In genomic region chr10:26987851-26988250, GRCh38 we compare ENCODE assay signal across 22 cellular contexts.
"Had no signal": no experiment of that assay in that cellular context is flagged by ENCODE, and none has a peak within 500 bp of the region (broad histone marks: within the 10 kb centered on the region; RNA-seq: fewer than 3 reads in every experiment).

No MANE protein-coding gene starts in this region.

- H3K4me3 Mint-ChIP-seq: immature natural killer cell; memory B cell; mesothelial cell of epicardium; natural killer cell; neural crest cell; stimulated activated effector memory CD8-positive, alpha-beta T cell treated with anti-CD3 and anti-CD28 coated beads, Interleukin-12 subunit alpha, Interleukin-12 subunit beta, amount 100 ng/mL, for 72 hours had no signal

- H3K4me3 ChIP-seq: esophagus squamous epithelium, left ventricle myocardium inferior, lower lobe of right lung, ovary, tibial artery, upper lobe of left lung, uterus had no signal

- DNase-seq: effector memory CD4-positive, alpha-beta T cell; esophagus squamous epithelium; immature natural killer cell; kidney; left cardiac atrium; left ventricle myocardium inferior; lower lobe of right lung; natural killer cell; ovary; right cardiac atrium; stimulated activated CD4-positive, alpha-beta T cell treated with anti-CD3 and anti-CD28 coated beads, Interleukin-4, amount 100 ng/mL, for 1 hour; stimulated activated CD8-positive, alpha-beta memory T cell treated with anti-CD3 and anti-CD28 coated beads, Interleukin-4, amount 100 ng/mL, for 48 hours; stimulated activated naive CD8-positive, alpha-beta T cell treated with anti-CD3 and anti-CD28 coated beads, Interleukin-15, Interleukin-2, amounts not matched to agents 100 U/mL and 50 U/mL, for 24 hours; tibial artery; upper lobe of left lung; uterus had no signal

- H3K36me3 ChIP-seq: esophagus squamous epithelium, left ventricle myocardium inferior, lower lobe of right lung, ovary, tibial artery, upper lobe of left lung, uterus had no signal

- H3K27me3 ChIP-seq: esophagus squamous epithelium, ovary, tibial artery, upper lobe of left lung, uterus had no signal

- H3K27me3 Mint-ChIP-seq: memory B cell, progenitor cell of endocrine pancreas had no signal

- H3K9me3 ChIP-seq: esophagus squamous epithelium, left ventricle myocardium inferior, lower lobe of right lung, ovary, tibial artery, upper lobe of left lung, uterus had no signal

- H3K27ac ChIP-seq: epithelial cell of prostate, esophagus squamous epithelium, left ventricle myocardium inferior, lower lobe of right lung, ovary, tibial artery, upper lobe of left lung, uterus had no signal

- H3K9me3 Mint-ChIP-seq: memory B cell; mesothelial cell of epicardium; natural killer cell; neural crest cell; stimulated activated effector memory CD8-positive, alpha-beta T cell treated with anti-CD3 and anti-CD28 coated beads, Interleukin-12 subunit alpha, Interleukin-12 subunit beta, amount 100 ng/mL, for 72 hours had no signal

- H3K4me1 Mint-ChIP-seq: immature natural killer cell; memory B cell; mesothelial cell of epicardium; natural killer cell; neural crest cell; stimulated activated effector memory CD8-positive, alpha-beta T cell treated with anti-CD3 and anti-CD28 coated beads, Interleukin-12 subunit alpha, Interleukin-12 subunit beta, amount 100 ng/mL, for 72 hours had no signal

- ATAC-seq: left cardiac atrium; lower lobe of right lung; natural killer cell; right cardiac atrium; stimulated activated effector memory CD8-positive, alpha-beta T cell treated with anti-CD3 and anti-CD28 coated beads, Interleukin-12 subunit alpha, Interleukin-12 subunit beta, amount 100 ng/mL, for 72 hours; stimulated activated naive CD8-positive, alpha-beta T cell treated with anti-CD3 and anti-CD28 coated beads, Interleukin-15, Interleukin-2, amounts not matched to agents 100 U/mL and 50 U/mL, for 24 hours had no signal

- H3K27ac Mint-ChIP-seq: immature natural killer cell; memory B cell; mesothelial cell of epicardium; natural killer cell; progenitor cell of endocrine pancreas; stimulated activated effector memory CD8-positive, alpha-beta T cell treated with anti-CD3 and anti-CD28 coated beads, Interleukin-12 subunit alpha, Interleukin-12 subunit beta, amount 100 ng/mL, for 72 hours had no signal

- H3K36me3 Mint-ChIP-seq: immature natural killer cell; natural killer cell; stimulated activated effector memory CD8-positive, alpha-beta T cell treated with anti-CD3 and anti-CD28 coated beads, Interleukin-12 subunit alpha, Interleukin-12 subunit beta, amount 100 ng/mL, for 72 hours had no signal

- H3K4me1 ChIP-seq: esophagus squamous epithelium, left ventricle myocardium inferior, lower lobe of right lung, tibial artery, upper lobe of left lung, uterus had no signal
